ENCODE assay signal across 11 cellular contexts in genomic region chr6:163533443-163533842, GRCh38.
DNase-seq lines count a peak whose midpoint lies in the region; ATAC-seq and TF ChIP-seq lines count a peak whose summit lies in the region.
"Had no signal": no experiment of that assay in that cellular context is flagged by ENCODE, and none has a peak within 500 bp of the region (broad histone marks: within the 10 kb centered on the region; RNA-seq: fewer than 3 reads in every experiment).

No MANE protein-coding gene starts in this region.

- H3K27me3 ChIP-seq in breast epithelium (no peaks in the 10 kb centered on the region), left ventricle myocardium inferior (ENCODE audit: low read depth) (no peaks in the 10 kb centered on the region)

- H3K4me3 ChIP-seq in breast epithelium (no peak overlapping the region), left ventricle myocardium inferior (no peak overlapping the region)

- H3K9me3 ChIP-seq in breast epithelium (no peaks in the 10 kb centered on the region), left ventricle myocardium inferior (replicated peaks) (no peaks in the 10 kb centered on the region)

- DNase-seq in MCF 10A (ENCODE audit: unreplicated experiment) (peak; percentile 85), breast epithelium (ENCODE audit: low spot score in 2 of 2) (no peak), SW480 (ENCODE audit: low spot score) (peak; percentile 54), left ventricle myocardium inferior (no peak), DMS79 treated with DMSO at 0.1 percent for 48 hours (lab: John Stamatoyannopoulos, UW) (no peak), endothelial cell (ENCODE audit: low spot score) (no peak)
- no peak for DNase-seq in central memory CD4-positive, alpha-beta T cell
- DNase-seq: CD4-positive, CD25-positive, alpha-beta regulatory T cell had no signal

- no TSS peak for BruUV-seq in MCF 10A (replicated peaks; lab: Mats Ljungman, UMichigan)

- H3K36me3 Mint-ChIP-seq in MCF 10A (ENCODE audit: insufficient read depth, unreplicated experiment) (peaks cover 22% of the 10 kb centered on the region), endothelial cell (ENCODE audit: low read depth, unreplicated experiment) (peaks cover 9% of the 10 kb centered on the region)
- H3K36me3 Mint-ChIP-seq: activated naive CD4-positive, alpha-beta T cell treated with anti-CD3 and anti-CD28 coated beads, Interleukin-2, amount 50 U/mL, for 72 hours had no signal

- peak overlapping the region; percentile 19 for H3K27ac Mint-ChIP-seq in MCF 10A (ENCODE audit: low read depth, unreplicated experiment)
- no peak overlapping the region for H3K27ac Mint-ChIP-seq in endothelial cell (ENCODE audit: unreplicated experiment)
- H3K27ac Mint-ChIP-seq: activated naive CD4-positive, alpha-beta T cell treated with anti-CD3 and anti-CD28 coated beads, Interleukin-2, amount 50 U/mL, for 72 hours; T-helper 1 cell treated with Interleukin-12 subunit alpha and Interleukin-12 subunit beta and Interleukin-4 antibody, amounts not matched to agents 30 μg/mL and 1 μg/mL, for 36 hours had no signal

- H3K4me1 ChIP-seq in breast epithelium (peaks cover 0 to 11% of the 10 kb centered on the region in 2 donors), left ventricle myocardium inferior (peaks cover 100% of the 10 kb centered on the region)

- POLR2A ChIA-PET in MCF 10A (lab: Yijun Ruan, JAX): interaction anchor here (0.5 to 1.4 kb wide), 10 partner anchors 9 to 1695 kb away, joined by 3 to 5 read pairs (median 3); no protein-coding TSS in a partner anchor

- CTCF ChIA-PET in MCF 10A (lab: Yijun Ruan, JAX): no interaction called here

- TF ChIP-seq CTCF in MCF 10A (IDR thresholded peaks at IDR 0.05; ENCODE audit: unreplicated experiment): no peak
- TF ChIP-seq CTCF in breast epithelium (IDR thresholded peaks at IDR 0.05): no peak
- no peak for TF ChIP-seq CTCF in left ventricle myocardium inferior (IDR thresholded peaks at IDR 0.05; ENCODE audit: borderline replicate concordance)
- no peak for TF ChIP-seq CTCF in endothelial cell (IDR thresholded peaks at IDR 0.05; ENCODE audit: unreplicated experiment)

- H3K36me3 ChIP-seq in breast epithelium: no peaks in the 10 kb centered on the region
- peaks cover 4% of the 10 kb centered on the region for H3K36me3 ChIP-seq in left ventricle myocardium inferior

- H3K4me3 Mint-ChIP-seq in MCF 10A (ENCODE audit: unreplicated experiment): no peak overlapping the region
- no peak overlapping the region for H3K4me3 Mint-ChIP-seq in endothelial cell (ENCODE audit: unreplicated experiment)
- H3K4me3 Mint-ChIP-seq: CD4-positive, CD25-positive, alpha-beta regulatory T cell; T-helper 1 cell treated with Interleukin-12 subunit alpha and Interleukin-12 subunit beta and Interleukin-4 antibody, amounts not matched to agents 30 μg/mL and 1 μg/mL, for 36 hours had no signal

- H3K27ac ChIP-seq in breast epithelium (no peak overlapping the region), left ventricle myocardium inferior (replicated peaks) (peak overlapping the region; percentile 66)

- intact Hi-C loops in MCF 10A (cut with micrococcal nuclease): loop anchor here (5.0 to 10.0 kb wide), 2 partner anchors 76 to 679 kb away; no protein-coding TSS in a partner anchor
- intact Hi-C loops in breast epithelium (cut with DNase I; ENCODE audit: low total_unique reads): no loop called here
- intact Hi-C loops in left ventricle myocardium inferior (cut with micrococcal nuclease): no loop called here

- H3K4me1 Mint-ChIP-seq in MCF 10A (ENCODE audit: insufficient read depth, unreplicated experiment): peaks cover 34% of the 10 kb centered on the region
- peaks cover 41% of the 10 kb centered on the region for H3K4me1 Mint-ChIP-seq in endothelial cell (ENCODE audit: unreplicated experiment)

- H3K9me3 Mint-ChIP-seq in MCF 10A (ENCODE audit: unreplicated experiment): no peaks in the 10 kb centered on the region
- no peaks in the 10 kb centered on the region for H3K9me3 Mint-ChIP-seq in endothelial cell (ENCODE audit: unreplicated experiment)
- H3K9me3 Mint-ChIP-seq: activated naive CD4-positive, alpha-beta T cell treated with anti-CD3 and anti-CD28 coated beads, Interleukin-2, amount 50 U/mL, for 72 hours; CD4-positive, CD25-positive, alpha-beta regulatory T cell; T-helper 1 cell treated with Interleukin-12 subunit alpha and Interleukin-12 subunit beta and Interleukin-4 antibody, amounts not matched to agents 30 μg/mL and 1 μg/mL, for 36 hours had no signal

- no peak for ATAC-seq in GM18909 (IDR thresholded peaks at IDR 0.05; ENCODE audit: poor library complexity, unreplicated experiment)
- ATAC-seq: activated naive CD4-positive, alpha-beta T cell treated with anti-CD3 and anti-CD28 coated beads, Interleukin-2, amount 50 U/mL, for 72 hours had no signal

- H3K27me3 Mint-ChIP-seq in MCF 10A (ENCODE audit: insufficient read depth, unreplicated experiment) (no peaks in the 10 kb centered on the region), endothelial cell (ENCODE audit: unreplicated experiment) (peaks cover 3% of the 10 kb centered on the region)
- H3K27me3 Mint-ChIP-seq: CD4-positive, CD25-positive, alpha-beta regulatory T cell had no signal

- TF ChIP-seq POLR2A in breast epithelium (IDR thresholded peaks at IDR 0.05): no peak

Comparison
In these comparisons a context has a peak if more than half of its experiments do, and no peak if none do; other contexts are left out.
1. DNase-seq: peak in MCF 10A (single experiment) and SW480 (single experiment); none in breast epithelium (0 of 2), left ventricle myocardium inferior (single experiment), DMS79 treated with DMSO at 0.1 percent for 48 hours (single experiment), central memory CD4-positive, alpha-beta T cell (single experiment) and endothelial cell (single experiment).